8 cellular contexts compared by ENCODE assay signal in the genomic region with DNA sequence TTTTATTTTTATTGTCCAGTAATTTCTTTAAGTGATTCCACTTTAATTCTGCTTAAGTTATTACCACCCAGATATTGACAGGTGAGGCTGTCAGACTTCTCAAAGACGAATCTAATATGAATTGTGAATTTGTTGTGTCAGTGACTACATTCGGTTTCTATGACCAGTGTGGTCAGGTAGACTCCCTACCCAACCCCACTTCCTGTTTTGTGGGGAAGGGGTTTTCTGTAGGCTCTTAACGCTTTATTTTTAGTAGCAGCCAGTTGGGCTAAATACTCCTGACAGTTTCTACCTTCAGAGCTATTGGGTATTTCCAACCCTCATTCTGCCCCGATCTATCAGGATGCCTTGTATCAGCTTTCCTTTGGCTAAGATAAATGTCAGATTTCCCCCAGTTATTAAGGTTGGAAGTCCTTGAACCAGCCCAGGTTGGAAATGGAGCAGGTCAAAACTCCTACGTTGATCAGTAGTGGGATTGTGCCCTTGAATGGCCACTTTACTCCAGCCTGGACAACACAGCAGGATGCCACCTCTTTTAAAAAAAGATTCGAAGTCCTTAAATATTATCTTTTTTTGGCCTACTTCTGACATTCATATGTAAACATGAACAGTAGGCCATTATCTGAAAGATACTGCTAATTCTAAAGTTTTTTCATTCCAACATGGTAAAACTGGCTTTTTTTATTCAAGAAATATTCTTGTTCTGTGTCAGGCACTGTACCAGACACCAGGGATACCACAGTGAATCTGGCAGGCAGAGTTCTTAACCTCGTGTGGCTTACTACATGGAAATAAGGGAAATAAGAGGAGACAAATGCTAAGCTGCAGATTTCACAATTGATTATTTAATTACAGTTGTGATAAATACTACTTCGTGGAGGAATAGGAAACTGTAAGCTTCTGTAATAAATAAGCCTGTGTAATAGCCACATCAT.
A peak's percentile ranks its signal among the peaks of the same experiment; 100 is the strongest.
DNase-seq lines count a peak whose midpoint lies in the region; ATAC-seq and TF ChIP-seq lines count a peak whose summit lies in the region.

No MANE protein-coding gene starts in this region.

- no peaks in the 10 kb centered on the region for H3K36me3 ChIP-seq in prostate gland

- H3K4me1 ChIP-seq in prostate gland (replicated peaks), result no peaks in the 10 kb centered on the region

- intact Hi-C loops in prostate gland (cut with DNase I), result no loop called here

- no peak overlapping the region for H3K4me3 ChIP-seq in prostate gland

- ATAC-seq in GM18508 (IDR thresholded peaks at IDR 0.05; ENCODE audit: insufficient read depth, unreplicated experiment), result peak; percentile 57
- peak; percentile 72 for ATAC-seq in GM21526 (IDR thresholded peaks at IDR 0.05; ENCODE audit: low FRiP score, unreplicated experiment)
- ATAC-seq in HG03565 (IDR thresholded peaks at IDR 0.05; ENCODE audit: unreplicated experiment), result peak; percentile 73
- no peak for ATAC-seq in SK-N-SH treated with all-trans-retinoic acid at 6 μM for 48 hours

- WGBS in prostate gland, result 93% methylated on average over 8 of the region's 8 CpGs

- H3K27ac ChIP-seq in prostate gland, result no peak overlapping the region

- DNase-seq in germinal center (ENCODE audit: low spot score) (peak; percentile 37), globus pallidus (ENCODE audit: low spot score) (no peak), prostate gland (ENCODE audit: low spot score) (no peak), pons (ENCODE audit: low spot score) (no peak)

- no peak for TF ChIP-seq POLR2A in prostate gland (IDR thresholded peaks at IDR 0.05)

- H3K9me3 ChIP-seq in prostate gland, result no peaks in the 10 kb centered on the region

- no peak for TF ChIP-seq CTCF in prostate gland (IDR thresholded peaks at IDR 0.05)

- no peaks in the 10 kb centered on the region for H3K27me3 ChIP-seq in prostate gland (replicated peaks; ENCODE audit: insufficient read depth)

TF ChIP-seq in SK-N-SH treated with all-trans-retinoic acid at 6 μM for 48 hours, 23 proteins besides CTCF, POLR2A, EP300 and RAD21:
- TF ChIP-seq GLIS3 (CRISPR knock-in tag; IDR thresholded peaks at IDR 0.05) (no peak), ARNTL (CRISPR knock-in tag; IDR thresholded peaks at IDR 0.05; ENCODE audit: borderline replicate concordance, low read depth) (no peak), ZNF70 (CRISPR knock-in tag; IDR thresholded peaks at IDR 0.05) (no peak), CSRNP3 (CRISPR knock-in tag; IDR thresholded peaks at IDR 0.05) (no peak), ZFP30 (CRISPR knock-in tag; IDR thresholded peaks at IDR 0.05) (no peak), POU6F1 (CRISPR knock-in tag; IDR thresholded peaks at IDR 0.05; ENCODE audit: borderline replicate concordance, low read depth) (no peak), CSDC2 (CRISPR knock-in tag; IDR thresholded peaks at IDR 0.05) (no peak), SNAI2 (CRISPR knock-in tag; IDR thresholded peaks at IDR 0.05) (no peak), BACH2 (CRISPR knock-in tag; IDR thresholded peaks at IDR 0.05; ENCODE audit: borderline replicate concordance) (no peak), ISL1 (CRISPR knock-in tag; IDR thresholded peaks at IDR 0.05) (no peak), ZNF565 (CRISPR knock-in tag; conservative IDR thresholded peaks at IDR 0.05; ENCODE audit: low read depth) (no peak), OSR1 (CRISPR knock-in tag; IDR thresholded peaks at IDR 0.05) (no peak), ZNF8 (CRISPR knock-in tag; IDR thresholded peaks at IDR 0.05) (no peak), CREB5 (CRISPR knock-in tag; IDR thresholded peaks at IDR 0.05; ENCODE audit: low read depth) (no peak), TOX (CRISPR knock-in tag; IDR thresholded peaks at IDR 0.05; ENCODE audit: borderline replicate concordance) (no peak), TCF4 (CRISPR knock-in tag; IDR thresholded peaks at IDR 0.05; ENCODE audit: borderline replicate concordance) (no peak), RARB (CRISPR knock-in tag; IDR thresholded peaks at IDR 0.05) (no peak), PPARA (CRISPR knock-in tag; IDR thresholded peaks at IDR 0.05; ENCODE audit: borderline replicate concordance) (no peak), ESRRG (CRISPR knock-in tag; IDR thresholded peaks at IDR 0.05) (no peak)
